ENCODE assay signal across 22 cellular contexts in the genomic region with DNA sequence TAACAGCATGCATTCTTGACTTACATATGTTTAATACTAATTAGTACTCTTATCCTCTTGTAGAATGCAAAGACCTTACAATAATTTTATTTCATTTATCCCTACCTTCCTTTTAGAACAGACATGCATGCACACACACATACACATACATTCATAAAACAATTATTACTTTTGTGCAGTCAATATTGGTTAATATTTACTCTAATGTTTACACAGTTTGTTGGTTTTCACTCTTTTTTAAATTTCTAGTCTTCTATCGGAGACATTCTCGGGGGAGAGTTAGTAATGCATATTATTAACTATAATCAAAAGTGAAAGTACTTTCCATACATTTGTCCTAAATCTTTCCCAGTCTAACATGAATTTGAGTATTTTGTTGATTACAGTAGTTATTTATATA.
"Had no signal": no experiment of that assay in that cellular context is flagged by ENCODE, and none has a peak within 500 bp of the region (broad histone marks: within the 10 kb centered on the region; RNA-seq: fewer than 3 reads in every experiment).

No MANE protein-coding gene starts in this region.

- H3K27me3 ChIP-seq: SJSA1 had no signal

- FAIRE-seq: K562, RCC 7860 had no signal

- H3K4me2 ChIP-seq: KMS-11 had no signal

- ATAC-seq: K562 had no signal

- H3K36me3 ChIP-seq: SJSA1 had no signal

- H3K9me3 ChIP-seq: SJSA1 had no signal

- H3K4me3 ChIP-seq: K562, SJSA1, SK-N-MC had no signal

- H3K27ac ChIP-seq: KMS-11, SJSA1, SK-N-MC had no signal

- DNase-seq: Kasumi-1, MM.1S, NCI-H1092 treated with DMSO at 0.1 percent for 48 hours, NCI-H1436, NCI-H187, NCI-H2029, NCI-H2081 treated with DMSO at 0.1 percent for 48 hours, NCI-H2171, NCI-H226, NCI-H446, NCI-H510A, NCI-H524 treated with DMSO at 0.1 percent for 48 hours, NCI-H69, NCI-H774, Right ventricle myocardium superior, RPMI8226, SIG-M5 had no signal

- H3K4me1 ChIP-seq: SJSA1 had no signal
